ENCODE assay signal across 8 cellular contexts in the genomic region with DNA sequence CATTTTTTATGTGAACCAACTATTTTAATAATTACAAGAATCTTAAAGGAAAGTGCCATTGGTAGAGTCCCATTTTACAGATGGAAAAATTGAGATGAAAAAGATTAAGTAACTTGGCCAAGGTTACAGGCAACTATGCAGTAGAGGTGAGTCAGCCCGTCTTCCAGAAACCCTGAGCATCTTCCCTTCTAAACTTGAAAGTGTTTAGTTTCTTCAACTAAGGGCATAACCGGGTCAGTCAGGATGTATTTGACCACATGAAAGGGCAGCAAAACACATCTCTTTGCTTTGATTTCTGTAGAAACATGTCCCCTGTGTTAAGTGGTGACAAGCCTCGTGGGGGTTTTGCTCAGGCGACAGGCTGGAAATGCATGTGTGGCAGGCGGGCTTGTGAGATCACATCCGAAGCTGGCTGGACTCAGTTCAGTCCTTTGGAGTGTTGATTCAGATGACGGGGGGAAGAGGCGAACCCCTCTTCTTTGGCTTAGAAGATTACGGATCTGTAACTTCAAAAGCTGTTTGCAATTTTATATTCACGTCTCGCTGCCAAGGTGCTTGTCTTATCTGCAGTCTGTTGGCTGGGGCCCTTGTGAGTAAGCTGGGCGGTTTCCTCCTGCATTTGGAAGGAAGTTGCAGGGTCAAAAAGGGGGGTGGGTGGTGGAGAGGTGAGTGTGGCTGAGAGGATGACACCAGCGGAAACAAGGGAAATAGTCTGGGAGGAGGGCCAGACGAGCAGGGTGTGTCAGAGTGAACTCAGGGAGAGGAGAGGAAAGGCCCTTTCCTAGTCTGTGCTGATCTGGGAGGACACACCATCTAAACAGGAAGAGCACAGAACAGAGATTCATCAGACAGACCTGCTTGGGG.
A peak's percentile ranks its signal among the peaks of the same experiment; 100 is the strongest.
DNase-seq lines count a peak whose midpoint lies in the region; ATAC-seq and TF ChIP-seq lines count a peak whose summit lies in the region.

No MANE protein-coding gene starts in this region.

- peak overlapping the region in 5 of 7 donors; percentile 35 to 80 (median 63) for H3K27ac Mint-ChIP-seq in CD14-positive monocyte
- peak overlapping the region; percentile 99 for H3K27ac Mint-ChIP-seq in activated naive CD4-positive, alpha-beta T cell treated with anti-CD3 and anti-CD28 coated beads, Interleukin-2, amount 10 ng/mL, durations not matched to agents 7 days and 5 days

- POLR2A ChIA-PET in HEK293T (lab: Yijun Ruan, JAX): interaction anchor here (0.6 to 0.7 kb wide), 2 partner anchors 54 to 317 kb away, joined by 3 read pairs; no protein-coding TSS in a partner anchor

- no peak overlapping the region for H3K4me3 ChIP-seq in right cardiac atrium (ENCODE audit: low read length)

- peak overlapping the region; percentile 25 to 80 for H3K4me3 Mint-ChIP-seq in CD14-positive monocyte
- H3K4me3 Mint-ChIP-seq in activated naive CD4-positive, alpha-beta T cell treated with anti-CD3 and anti-CD28 coated beads, Interleukin-2, amount 10 ng/mL, durations not matched to agents 7 days and 5 days: peak overlapping the region; percentile 58

- DNase-seq in CD14-positive monocyte (ENCODE audit: low spot score) (peak; percentile 51), right cardiac atrium (peak; percentile 85 to 92 (median 91)), substantia nigra (lab: John Stamatoyannopoulos, UW) (no peak), HEK293T (ENCODE audit: extremely low spot score) (no peak)
- peak; percentile 88 for DNase-seq in activated naive CD4-positive, alpha-beta T cell treated with anti-CD3 and anti-CD28 coated beads, Interleukin-2, amount 10 ng/mL, durations not matched to agents 7 days and 5 days
- peak; percentile 72 for DNase-seq in stimulated activated CD4-positive, alpha-beta T cell treated with anti-CD3 and anti-CD28 coated beads, Interleukin-4, amount 100 ng/mL, for 24 hours

- H3K27me3 ChIP-seq in right cardiac atrium (ENCODE audit: control insufficient read depth, insufficient read depth): no peaks in the 10 kb centered on the region

- peak overlapping the region; percentile 74 for H3K27ac ChIP-seq in right cardiac atrium (ENCODE audit: low read length)
- H3K27ac ChIP-seq in substantia nigra (ENCODE audit: low read depth, low read length, poor library complexity, severe bottlenecking): no peak overlapping the region

- no peak for TF ChIP-seq CTCF in CD14-positive monocyte (IDR thresholded peaks at IDR 0.05)

- no peaks in the 10 kb centered on the region for H3K9me3 ChIP-seq in right cardiac atrium (ENCODE audit: control insufficient read depth, low read length)

- CTCF ChIA-PET in activated naive CD4-positive, alpha-beta T cell treated with anti-CD3 and anti-CD28 coated beads, Interleukin-2, amount 10 ng/mL, durations not matched to agents 7 days and 5 days (lab: Charles Lee): interaction anchor here (1.1 kb wide), 1 partner anchor 45 kb away, joined by 3 read pairs; no protein-coding TSS in a partner anchor
- CTCF ChIA-PET in HEK293T (lab: Yijun Ruan, JAX): interaction anchor here (0.6 kb wide), 1 partner anchor 366 kb away, joined by 3 read pairs; no protein-coding TSS in a partner anchor

- no peaks in the 10 kb centered on the region for H3K9me3 Mint-ChIP-seq in CD14-positive monocyte
- H3K9me3 Mint-ChIP-seq in activated naive CD4-positive, alpha-beta T cell treated with anti-CD3 and anti-CD28 coated beads, Interleukin-2, amount 10 ng/mL, durations not matched to agents 7 days and 5 days: no peaks in the 10 kb centered on the region

- ATAC-seq in HG02588 (IDR thresholded peaks at IDR 0.05; ENCODE audit: unreplicated experiment) (peak; percentile 37), SK-N-SH treated with all-trans-retinoic acid at 6 μM for 48 hours (peak; percentile 98), right cardiac atrium (peak; percentile 96 to 97)

- no peaks in the 10 kb centered on the region for H3K36me3 Mint-ChIP-seq in CD14-positive monocyte
- peaks cover 1% of the 10 kb centered on the region for H3K36me3 Mint-ChIP-seq in activated naive CD4-positive, alpha-beta T cell treated with anti-CD3 and anti-CD28 coated beads, Interleukin-2, amount 10 ng/mL, durations not matched to agents 7 days and 5 days

- 22% methylated on average over 14 of the region's 14 CpGs for WGBS in right cardiac atrium

- peaks cover 38% of the 10 kb centered on the region for H3K4me1 Mint-ChIP-seq in CD14-positive monocyte
- H3K4me1 Mint-ChIP-seq in activated naive CD4-positive, alpha-beta T cell treated with anti-CD3 and anti-CD28 coated beads, Interleukin-2, amount 10 ng/mL, durations not matched to agents 7 days and 5 days: peaks cover 78% of the 10 kb centered on the region

- intact Hi-C loops in CD14-positive monocyte (cut with micrococcal nuclease) (no loop called here), right cardiac atrium (cut with DNase I) (loop anchor here in 3 of 4 donors (10.0 kb wide), 3 partner anchors 278 to 1208 kb away; a partner anchor contains a TSS)

- H3K4me1 ChIP-seq in right cardiac atrium (ENCODE audit: control insufficient read depth, insufficient read depth, low read length): peaks cover 6% of the 10 kb centered on the region

- H3K27me3 Mint-ChIP-seq in CD14-positive monocyte (ENCODE audit: low read depth in 3 of 3): peaks cover 0 to 3% (median 0%) of the 10 kb centered on the region in 3 donors
- H3K27me3 Mint-ChIP-seq in activated naive CD4-positive, alpha-beta T cell treated with anti-CD3 and anti-CD28 coated beads, Interleukin-2, amount 10 ng/mL, durations not matched to agents 7 days and 5 days: no peaks in the 10 kb centered on the region

TF ChIP-seq in SK-N-SH treated with all-trans-retinoic acid at 6 μM for 48 hours, 23 proteins besides CTCF, POLR2A, EP300 and RAD21 (continues in another document):
- TF ChIP-seq BACH2 (CRISPR knock-in tag; IDR thresholded peaks at IDR 0.05; ENCODE audit: borderline replicate concordance) (no peak), OSR1 (CRISPR knock-in tag; IDR thresholded peaks at IDR 0.05) (no peak), TOX (CRISPR knock-in tag; IDR thresholded peaks at IDR 0.05; ENCODE audit: borderline replicate concordance) (no peak), ESRRG (CRISPR knock-in tag; IDR thresholded peaks at IDR 0.05) (no peak), TCF4 (CRISPR knock-in tag; IDR thresholded peaks at IDR 0.05; ENCODE audit: borderline replicate concordance) (no peak), ISL1 (CRISPR knock-in tag; IDR thresholded peaks at IDR 0.05) (no peak), CSDC2 (CRISPR knock-in tag; IDR thresholded peaks at IDR 0.05) (no peak), ZNF70 (CRISPR knock-in tag; IDR thresholded peaks at IDR 0.05) (no peak), ZFP30 (CRISPR knock-in tag; IDR thresholded peaks at IDR 0.05) (no peak)
- TF ChIP-seq, protein P1, sequence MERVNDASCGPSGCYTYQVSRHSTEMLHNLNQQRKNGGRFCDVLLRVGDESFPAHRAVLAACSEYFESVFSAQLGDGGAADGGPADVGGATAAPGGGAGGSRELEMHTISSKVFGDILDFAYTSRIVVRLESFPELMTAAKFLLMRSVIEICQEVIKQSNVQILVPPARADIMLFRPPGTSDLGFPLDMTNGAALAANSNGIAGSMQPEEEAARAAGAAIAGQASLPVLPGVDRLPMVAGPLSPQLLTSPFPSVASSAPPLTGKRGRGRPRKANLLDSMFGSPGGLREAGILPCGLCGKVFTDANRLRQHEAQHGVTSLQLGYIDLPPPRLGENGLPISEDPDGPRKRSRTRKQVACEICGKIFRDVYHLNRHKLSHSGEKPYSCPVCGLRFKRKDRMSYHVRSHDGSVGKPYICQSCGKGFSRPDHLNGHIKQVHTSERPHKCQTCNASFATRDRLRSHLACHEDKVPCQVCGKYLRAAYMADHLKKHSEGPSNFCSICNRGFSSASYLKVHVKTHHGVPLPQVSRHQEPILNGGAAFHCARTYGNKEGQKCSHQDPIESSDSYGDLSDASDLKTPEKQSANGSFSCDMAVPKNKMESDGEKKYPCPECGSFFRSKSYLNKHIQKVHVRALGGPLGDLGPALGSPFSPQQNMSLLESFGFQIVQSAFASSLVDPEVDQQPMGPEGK (CRISPR knock-in tag; IDR thresholded peaks at IDR 0.05; ENCODE audit: borderline replicate concordance): no peak

TF ChIP-seq in HEK293T, 16 proteins besides CTCF, POLR2A, EP300 and RAD21:
- TF ChIP-seq NFRKB (IDR thresholded peaks at IDR 0.05) (no peak), BHLHE40 (IDR thresholded peaks at IDR 0.05; ENCODE audit: borderline replicate concordance) (no peak), SUZ12 (IDR thresholded peaks at IDR 0.05) (no peak)

Comparison
In these comparisons a context has a peak if more than half of its experiments do, and no peak if none do; other contexts are left out.
1. DNase-seq: peak in CD14-positive monocyte (single experiment), activated naive CD4-positive, alpha-beta T cell treated with anti-CD3 and anti-CD28 coated beads, Interleukin-2, amount 10 ng/mL, durations not matched to agents 7 days and 5 days (single experiment), right cardiac atrium (3 of 3) and stimulated activated CD4-positive, alpha-beta T cell treated with anti-CD3 and anti-CD28 coated beads, Interleukin-4, amount 100 ng/mL, for 24 hours (single experiment); none in substantia nigra (0 of 49) and HEK293T (single experiment).
2. ATAC-seq: peak in every context shown above with its lines; median percentile 98 in SK-N-SH treated with all-trans-retinoic acid at 6 μM for 48 hours; 96 in right cardiac atrium; 37 in HG02588.
3. intact Hi-C loops: an anchor here in right cardiac atrium (10.0 kb wide); none called in CD14-positive monocyte.